ENCODE assay signal across 8 cellular contexts in the genomic region with DNA sequence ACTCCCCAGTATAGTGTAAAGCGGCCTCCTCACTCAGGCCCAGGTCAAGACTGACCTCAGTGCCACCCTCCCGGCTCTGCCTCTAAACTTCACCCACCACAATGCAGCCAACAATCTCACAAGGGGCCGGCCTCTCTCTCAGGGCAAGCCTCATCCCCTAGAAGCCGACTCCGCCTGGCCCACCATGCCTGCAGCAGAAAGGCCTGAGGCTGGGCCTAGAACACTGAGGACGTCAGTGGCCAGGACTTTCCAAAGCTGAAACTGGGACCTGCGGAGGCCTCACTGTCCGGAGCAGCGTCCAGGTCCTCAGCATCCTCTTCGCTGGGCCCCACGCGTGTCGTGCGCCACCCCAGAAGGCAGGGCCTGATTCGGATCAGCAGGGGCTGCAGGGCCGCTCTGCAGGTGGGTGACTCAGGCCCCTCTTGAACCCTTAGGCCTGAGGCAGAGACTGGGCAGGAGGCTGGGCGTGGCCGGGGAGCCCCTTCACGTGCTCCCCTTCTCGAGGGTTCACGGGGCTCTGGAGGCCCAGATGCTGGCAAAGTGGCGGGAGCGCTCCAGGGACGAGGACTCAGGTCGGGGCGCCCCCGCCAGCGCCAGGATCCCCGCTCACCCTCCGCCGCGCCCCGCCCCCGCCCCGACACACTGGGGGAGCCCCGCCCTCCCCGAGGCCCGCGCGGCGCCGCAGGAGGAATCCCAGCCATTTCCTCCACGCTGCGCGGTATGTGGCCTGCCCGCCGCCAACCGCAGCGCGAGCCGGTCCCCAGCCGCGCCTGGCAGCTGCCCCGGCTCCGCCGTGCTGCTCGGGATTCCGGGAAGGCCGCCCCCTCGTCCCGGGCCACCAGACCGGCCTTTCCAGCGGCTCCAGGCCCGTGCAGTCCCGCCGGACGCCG. TPM values are rescaled to one million over a fixed set of nuclear protein-coding genes. Genes with fewer than 3 reads are reported as not detected.
A peak's percentile ranks its signal among the peaks of the same experiment; 100 is the strongest.
DNase-seq lines count a peak whose midpoint lies in the region; ATAC-seq, FAIRE-seq and TF ChIP-seq lines count a peak whose summit lies in the region.

No MANE protein-coding gene starts in this region.

- no peak for TF ChIP-seq CTCF in activated CD8-positive, alpha-beta T cell treated with anti-CD3 and anti-CD28 coated beads for 36 hours (IDR thresholded peaks at IDR 0.05)
- TF ChIP-seq CTCF in H1 (IDR thresholded peaks at IDR 0.05; ENCODE audit: control extremely low read depth in 1 of 3, insufficient read depth in 1 of 3, low read depth in 1 of 3, low read length in 3 of 3): no peak

- H3K9me3 Mint-ChIP-seq in activated CD8-positive, alpha-beta T cell treated with anti-CD3 and anti-CD28 coated beads for 36 hours: peaks cover 13% of the 10 kb centered on the region

- H4K8ac ChIP-seq in H1 (ENCODE audit: extremely low read depth, insufficient read depth, low read length): peak overlapping the region; percentile 20; the same call in 1 of the 2 replicates

- H3K4me3 ChIP-seq in H1 (ENCODE audit: extremely low read depth in 1 of 4, insufficient read depth in 2 of 4, low read depth in 3 of 4, low read length in 4 of 4): peak overlapping the region in 2 of 4 experiments; percentile 22 to 64; a peak in 4 of 8 replicates
- peak overlapping the region; percentile 45 to 72 for H3K4me3 ChIP-seq in mucosa of rectum (ENCODE audit: low read length in 2 of 2)
- peak overlapping the region in 3 of 5 donors; percentile 45 to 59 (median 46) for H3K4me3 ChIP-seq in subcutaneous abdominal adipose tissue (ENCODE audit: low read depth in 1 of 5, low read length in 5 of 5)

- peak; percentile 38 for TF ChIP-seq POLR2A in GM19099 (IDR thresholded peaks at IDR 0.05; ENCODE audit: extremely low read depth, insufficient read length, low read depth)
- no peak; a peak in 1 of 3 replicates for TF ChIP-seq POLR2A in H1 (IDR thresholded peaks at IDR 0.05; ENCODE audit: control extremely low read depth in 1 of 2, low read depth in 2 of 2, low read length in 2 of 2)

- no peak overlapping the region for H2BK20ac ChIP-seq in H1 (ENCODE audit: low read length)

- H3K4me1 ChIP-seq in H1 (replicated peaks in 1 of 4; ENCODE audit: control insufficient read depth in 3 of 4, insufficient read depth in 4 of 4, low read length in 3 of 4): peaks cover 6 to 18% (median 11%) of the 10 kb centered on the region in 4 experiments
- H3K4me1 ChIP-seq in mucosa of rectum (ENCODE audit: control insufficient read depth in 2 of 2, insufficient read depth in 2 of 2, low read length in 2 of 2): peaks cover 21 to 30% of the 10 kb centered on the region in 2 donors
- H3K4me1 ChIP-seq in subcutaneous abdominal adipose tissue (ENCODE audit: control insufficient read depth in 5 of 5, insufficient read depth in 5 of 5, low read length in 5 of 5): peaks cover 14 to 60% (median 42%) of the 10 kb centered on the region in 5 donors

- H3K27ac Mint-ChIP-seq in activated CD8-positive, alpha-beta T cell treated with anti-CD3 and anti-CD28 coated beads for 36 hours: peak overlapping the region; percentile 58

- H2AFZ ChIP-seq in H1 (ENCODE audit: low read length): no peak overlapping the region

- no peak for TF ChIP-seq EP300 in H1 (IDR thresholded peaks at IDR 0.05; ENCODE audit: borderline replicate concordance in 1 of 2, low read depth in 2 of 2, low read length in 2 of 2)

- peak overlapping the region; percentile 47; the same call in 1 of the 2 replicates for H2BK5ac ChIP-seq in H1 (ENCODE audit: low read depth, low read length)

- peaks cover 49% of the 10 kb centered on the region for H3K4me1 Mint-ChIP-seq in activated CD8-positive, alpha-beta T cell treated with anti-CD3 and anti-CD28 coated beads for 36 hours (ENCODE audit: low read depth)

- 42% methylated on average over 37 of the region's 68 CpGs; no CpG with 5 or more reads in 1 of the 2 experiments for WGBS in H1 (ENCODE audit: extremely low coverage in 1 of 2, insufficient coverage in 1 of 2, insufficient read length in 1 of 2, insufficient replicate concordance in 2 of 2, low coverage in 1 of 2, low lambda C conversion rate in 2 of 2, missing lambda C conversion rate in 1 of 2), 2 experiments

- CTCF ChIA-PET in activated CD8-positive, alpha-beta T cell treated with anti-CD3 and anti-CD28 coated beads for 36 hours (lab: Charles Lee): interaction anchor here (1.9 to 3.5 kb wide), 3 partner anchors 71 to 228 kb away, joined by 8 to 15 read pairs (median 15); no protein-coding TSS in a partner anchor
- CTCF ChIA-PET in H1 (lab: Charles Lee; ENCODE audit: partially characterized antibody): interaction anchor here (0.6 to 3.8 kb wide), 6 partner anchors 11 to 294 kb away, joined by 3 to 15 read pairs (median 3); no protein-coding TSS in a partner anchor

- no peaks in the 10 kb centered on the region for H4K20me1 ChIP-seq in H1 (replicated peaks in 1 of 2; ENCODE audit: control insufficient read depth in 1 of 2, insufficient read depth in 2 of 2, low read length in 2 of 2)

- peak; percentile 50 for DNase-seq in activated CD8-positive, alpha-beta T cell treated with anti-CD3 and anti-CD28 coated beads for 36 hours
- peak in 1 of 2 experiments; percentile 77 for DNase-seq in H1 (ENCODE audit: low read depth in 1 of 2, low spot score in 2 of 2)
- no peak for DNase-seq in globus pallidus (ENCODE audit: low spot score)

- H2AK5ac ChIP-seq in H1 (ENCODE audit: low read depth, low read length): no peak overlapping the region; the same call in 1 of the 2 replicates

- POLR2A ChIA-PET in activated CD8-positive, alpha-beta T cell treated with anti-CD3 and anti-CD28 coated beads for 36 hours (lab: Charles Lee): interaction anchor here (0.7 to 1.2 kb wide), 3 partner anchors 92 to 259 kb away, joined by 3 read pairs; no protein-coding TSS in a partner anchor
- POLR2A ChIA-PET in H1 (lab: Charles Lee; ENCODE audit: partially characterized antibody): interaction anchor here (0.6 to 1.1 kb wide), 2 partner anchors 40 to 205 kb away, joined by 3 to 4 read pairs; no protein-coding TSS in a partner anchor

- H3K56ac ChIP-seq in H1 (replicated peaks; ENCODE audit: insufficient read length, low read depth, low read length): no peak overlapping the region

- peak overlapping the region; percentile 77; the same call in 1 of the 2 replicates for H2BK12ac ChIP-seq in H1 (ENCODE audit: low read depth, low read length)

- H3K9me3 ChIP-seq in H1 (ENCODE audit: insufficient read depth in 2 of 2, low read depth in 1 of 2, low read length in 1 of 2) (peaks cover 2 to 7% of the 10 kb centered on the region in 2 experiments), mucosa of rectum (ENCODE audit: control insufficient read depth in 2 of 2, low read length in 2 of 2) (no peaks in the 10 kb centered on the region), subcutaneous abdominal adipose tissue (ENCODE audit: control insufficient read depth in 5 of 5, low read length in 5 of 5) (peaks cover 0 to 6% (median 0%) of the 10 kb centered on the region in 5 donors)

- H3K4me3 Mint-ChIP-seq in activated CD8-positive, alpha-beta T cell treated with anti-CD3 and anti-CD28 coated beads for 36 hours: peak overlapping the region; percentile 21

- H3K14ac ChIP-seq in H1 (ENCODE audit: insufficient read length): no peak overlapping the region

- intact Hi-C loops in activated CD8-positive, alpha-beta T cell treated with anti-CD3 and anti-CD28 coated beads for 36 hours (cut with micrococcal nuclease): loop anchor here (5.0 kb wide), 1 partner anchor 41 kb away; no protein-coding TSS in a partner anchor

- H3K27me3 ChIP-seq in H1 (replicated peaks in 1 of 4; ENCODE audit: control insufficient read depth in 3 of 4, extremely low read depth in 1 of 4, insufficient read depth in 3 of 4, low read length in 3 of 4) (peaks cover 0 to 5% (median 0%) of the 10 kb centered on the region in 4 experiments; a peak in 3 of 7 replicates), mucosa of rectum (ENCODE audit: control insufficient read depth in 2 of 2, insufficient read depth in 2 of 2, low read length in 2 of 2) (no peaks in the 10 kb centered on the region), subcutaneous abdominal adipose tissue (ENCODE audit: control insufficient read depth in 5 of 5, insufficient read depth in 4 of 5, low read length in 5 of 5) (peaks cover 0 to 3% (median 0%) of the 10 kb centered on the region in 5 donors)

- peak; percentile 5 for ATAC-seq in activated CD8-positive, alpha-beta T cell treated with anti-CD3 and anti-CD28 coated beads for 36 hours
- ATAC-seq in GM19023 (IDR thresholded peaks at IDR 0.05; ENCODE audit: unreplicated experiment) (no peak), GM18519 (IDR thresholded peaks at IDR 0.05; ENCODE audit: low FRiP score, unreplicated experiment) (no peak)

- peaks cover 2% of the 10 kb centered on the region; the same call in 1 of the 2 replicates for H3K23me2 ChIP-seq in H1 (ENCODE audit: low read depth, low read length)

- no peak overlapping the region for H3K23ac ChIP-seq in H1 (ENCODE audit: insufficient read length)

- H3K36me3 ChIP-seq in H1 (ENCODE audit: control insufficient read depth in 2 of 4, insufficient read depth in 4 of 4, low read length in 3 of 4) (no peaks in the 10 kb centered on the region), mucosa of rectum (ENCODE audit: control insufficient read depth in 2 of 2, insufficient read depth in 2 of 2, low read length in 2 of 2) (no peaks in the 10 kb centered on the region), subcutaneous abdominal adipose tissue (ENCODE audit: control insufficient read depth in 5 of 5, insufficient read depth in 5 of 5, low read length in 5 of 5) (no peaks in the 10 kb centered on the region)

- peak overlapping the region; percentile 68 for H4K91ac ChIP-seq in H1 (replicated peaks; ENCODE audit: insufficient read length, low read length)

- H3K27ac ChIP-seq in H1 (ENCODE audit: low read depth, low read length) (no peak overlapping the region), mucosa of rectum (ENCODE audit: low read depth in 2 of 2, low read length in 2 of 2) (peak overlapping the region; percentile 75 to 86), subcutaneous abdominal adipose tissue (ENCODE audit: low read depth, low read length) (peak overlapping the region; percentile 95)

- H4K5ac ChIP-seq in H1 (ENCODE audit: insufficient read length, low read depth, low read length): no peak overlapping the region

- no peak; a peak in 1 of 4 replicates for TF ChIP-seq RAD21 in H1 (IDR thresholded peaks at IDR 0.05 in 1 of 2, conservative IDR thresholded peaks at IDR 0.05 in 1 of 2; ENCODE audit: low read depth in 2 of 2, low read length in 2 of 2)

- no peak for FAIRE-seq in H1 (lab: Jason Lieb, UNC)

- no peaks in the 10 kb centered on the region for H3K27me3 Mint-ChIP-seq in activated CD8-positive, alpha-beta T cell treated with anti-CD3 and anti-CD28 coated beads for 36 hours

- peak overlapping the region; percentile 8 for H3K4ac ChIP-seq in H1 (replicated peaks; ENCODE audit: insufficient read length, low read depth, low read length)

- H3K36me3 Mint-ChIP-seq in activated CD8-positive, alpha-beta T cell treated with anti-CD3 and anti-CD28 coated beads for 36 hours (ENCODE audit: low read depth): peaks cover 9% of the 10 kb centered on the region

- no peak overlapping the region for H3K9ac ChIP-seq in H1 (replicated peaks in 1 of 4; ENCODE audit: extremely low read depth in 1 of 4, low read depth in 3 of 4, low read length in 3 of 4)
- H3K9ac ChIP-seq in mucosa of rectum (ENCODE audit: low read depth in 1 of 2, low read length in 2 of 2): peak overlapping the region; percentile 49 to 68
- H3K9ac ChIP-seq in subcutaneous abdominal adipose tissue (ENCODE audit: low read length in 5 of 5): peak overlapping the region in 3 of 5 donors; percentile 49 to 91 (median 56)

- peak overlapping the region; percentile 84 to 85 for H3K4me2 ChIP-seq in H1 (ENCODE audit: insufficient read depth in 1 of 2, low read depth in 2 of 2, low read length in 2 of 2)

- H3K79me2 ChIP-seq in H1 (ENCODE audit: control insufficient read depth in 1 of 2, insufficient read depth in 2 of 2, low read length in 2 of 2): no peaks in the 10 kb centered on the region

- H2BK120ac ChIP-seq in H1 (replicated peaks; ENCODE audit: low read depth, low read length): peak overlapping the region; percentile 13

- peak overlapping the region; percentile 52; the same call in 1 of the 2 replicates for H3K18ac ChIP-seq in H1 (ENCODE audit: extremely low read depth, low read length)

- no peaks in the 10 kb centered on the region for H3K79me1 ChIP-seq in H1 (ENCODE audit: low read depth, low read length)

- H2BK15ac ChIP-seq in H1 (ENCODE audit: low read length): 0 out of 2 replicates have a peak overlapping the region, but pooled peaks have one; percentile 40

RNA-seq across cellular contexts. Expression of a gene that starts 53.1 kb away (rescaled TPM):
- not detected for total RNA-seq in activated CD8-positive, alpha-beta T cell treated with anti-CD3 and anti-CD28 coated beads for 36 hours
- total RNA-seq in H1 (2021; fragmentation: NEBNext Ultra II Directional; extraction: Animal tissue kit (Norgen Biotek cat#: 25700)): 48.0 and 49.9 TPM in 2 replicates
- polyA plus RNA-seq in H1 (2011; rRNA removed): 80.1 and 115 TPM in 2 replicates
- polyA plus RNA-seq in H1 (2011; cell fraction: cytosol; rRNA removed): 148 TPM
- polyA plus RNA-seq in H1 (2011; cell fraction: nucleus; rRNA removed): 347 TPM
- 37.2 to 63.9 TPM (median 58.3 TPM) in 4 replicates for polyA plus RNA-seq in H1 (2012, experiment 1 of 2)
- polyA plus RNA-seq in H1 (2012, experiment 2 of 2): 59.7 TPM
- polyA plus RNA-seq in H1 (2013, experiment 1 of 2): 8.0 TPM
- polyA plus RNA-seq in H1 (2013, experiment 2 of 2): 7.8 TPM
- polyA minus RNA-seq in H1 (2011; rRNA and poly(A)+ RNA removed): 84.3 and 179 TPM in 2 replicates
- polyA minus RNA-seq in H1 (2011; cell fraction: cytosol; rRNA and poly(A)+ RNA removed): 55.0 TPM
- polyA minus RNA-seq in H1 (2011; cell fraction: nucleus; rRNA and poly(A)+ RNA removed): 79.6 TPM

Comparison
In these comparisons a context has a peak if more than half of its experiments do, and no peak if none do; other contexts are left out.
1. H3K9ac ChIP-seq: peak in mucosa of rectum (2 of 2) and subcutaneous abdominal adipose tissue (3 of 5); none in H1 (0 of 4).
2. RNA of a gene that starts 53.1 kb away (total RNA-seq): 48.0 to 49.9 TPM in H1; not detected in activated CD8-positive, alpha-beta T cell treated with anti-CD3 and anti-CD28 coated beads for 36 hours; every median in the first group is over 10 times any median in the second.